Comparison of ENCODE assay signal across 8 cellular contexts in genomic region chr1:204362984-204363334, GRCh38. TPM values are rescaled to one million over a fixed set of nuclear protein-coding genes. Genes with fewer than 3 reads are reported as not detected.
A peak's percentile ranks its signal among the peaks of the same experiment; 100 is the strongest.
DNase-seq lines count a peak whose midpoint lies in the region; ATAC-seq and TF ChIP-seq lines count a peak whose summit lies in the region.

No MANE protein-coding gene starts in this region.

- no peaks in the 10 kb centered on the region for H4K20me1 ChIP-seq in KMS-11 (ENCODE audit: insufficient read depth)

- H3K4me3 Mint-ChIP-seq in naive thymus-derived CD8-positive, alpha-beta T cell, result peak overlapping the region; percentile 61 to 87 (median 78)

- no peak for ATAC-seq in naive thymus-derived CD8-positive, alpha-beta T cell
- ATAC-seq in HG03342 (IDR thresholded peaks at IDR 0.05; ENCODE audit: unreplicated experiment), result no peak
- ATAC-seq in GM21390 (IDR thresholded peaks at IDR 0.05; ENCODE audit: unreplicated experiment), result no peak

- H3K9me3 ChIP-seq in colonic mucosa, result no peaks in the 10 kb centered on the region

- H3K79me2 ChIP-seq in KMS-11 (ENCODE audit: insufficient read depth, low read depth), result no peaks in the 10 kb centered on the region

- H3K36me3 ChIP-seq in KMS-11 (ENCODE audit: insufficient read depth) (no peaks in the 10 kb centered on the region), colonic mucosa (no peaks in the 10 kb centered on the region)

- H3K9ac ChIP-seq in KMS-11 (peak overlapping the region; percentile 31; the same call in 1 of the 2 replicates), colonic mucosa (ENCODE audit: low read depth in 2 of 2, low read length in 2 of 2) (peak overlapping the region; percentile 63 to 76)

- DNase-seq in AG04449 (ENCODE audit: low read depth, low spot score) (no peak), colonic mucosa (no peak), NCI-H2171 (lab: John Stamatoyannopoulos, UW) (no peak)
- DNase-seq in naive thymus-derived CD8-positive, alpha-beta T cell, result no peak
- no peak for DNase-seq in stimulated activated naive CD4-positive, alpha-beta T cell treated with Interleukin-2 at 50 U/mL for 16 hours (lab: John Stamatoyannopoulos, UW)

- H3K27me3 ChIP-seq in KMS-11 (ENCODE audit: insufficient read depth, low read depth), result peaks cover 5% of the 10 kb centered on the region; the same call in 1 of the 2 replicates
- H3K27me3 ChIP-seq in colonic mucosa, result no peaks in the 10 kb centered on the region

- POLR2A ChIA-PET in AG04449 (lab: Yijun Ruan, JAX), result interaction anchor here (2.3 kb wide), 1 partner anchor 148 kb away, joined by 8 read pairs; the partner anchor contains the start of gene GOLT1A
- POLR2A ChIA-PET in naive thymus-derived CD8-positive, alpha-beta T cell (lab: Charles Lee), result interaction anchor here (0.9 to 2.2 kb wide), 2 partner anchors 195 to 200 kb away, joined by 3 to 13 read pairs; no protein-coding TSS in a partner anchor

- H3K4me1 ChIP-seq in KMS-11 (ENCODE audit: low read depth, poor library complexity, severe bottlenecking), result peaks cover 9% of the 10 kb centered on the region
- H3K4me1 ChIP-seq in colonic mucosa, result peaks cover 10% of the 10 kb centered on the region

- H3K36me3 Mint-ChIP-seq in naive thymus-derived CD8-positive, alpha-beta T cell, result no peaks in the 10 kb centered on the region

- H3K27ac ChIP-seq in KMS-11 (no peak overlapping the region), colonic mucosa (peak overlapping the region; percentile 42)

- H3K27ac Mint-ChIP-seq in naive thymus-derived CD8-positive, alpha-beta T cell, result peak overlapping the region in 6 of 10 donors; percentile 45 to 86 (median 74)

- peaks cover 11 to 16% (median 13%) of the 10 kb centered on the region in 4 donors for H3K4me1 Mint-ChIP-seq in naive thymus-derived CD8-positive, alpha-beta T cell

- intact Hi-C loops in colonic mucosa (cut with DNase I), result loop anchor here (5.0 to 10.0 kb wide), 3 partner anchors 34 to 498 kb away; partner anchors contain the start of genes GOLT1A and SNRPE

- H3K27me3 Mint-ChIP-seq in naive thymus-derived CD8-positive, alpha-beta T cell, result peaks cover 0 to 12% (median 10%) of the 10 kb centered on the region in 5 donors

- H2AFZ ChIP-seq in KMS-11 (ENCODE audit: low read depth), result peak overlapping the region; percentile 92

- no peaks in the 10 kb centered on the region for H3K9me3 Mint-ChIP-seq in naive thymus-derived CD8-positive, alpha-beta T cell

- TF ChIP-seq CTCF in AG04449 (IDR thresholded peaks at IDR 0.05; ENCODE audit: insufficient read depth, low read length, missing control alignments) (no peak), KMS-11 (conservative IDR thresholded peaks at IDR 0.05; ENCODE audit: low read depth, low read length) (no peak), colonic mucosa (IDR thresholded peaks at IDR 0.05) (no peak)

- peak overlapping the region; percentile 77 for H3K4me2 ChIP-seq in KMS-11

- CTCF ChIA-PET in AG04449 (lab: Yijun Ruan, JAX), result interaction anchor here (0.6 to 9.5 kb wide), 61 partner anchors 11 to 503 kb away, joined by 3 to 378 read pairs (median 7); partner anchors contain the start of genes ETNK2, GOLT1A, KISS1 and PIK3C2B

- peak overlapping the region; percentile 50 for H3K4me3 ChIP-seq in AG04449 (ENCODE audit: low read depth, low read length)
- H3K4me3 ChIP-seq in KMS-11 (IDR thresholded peaks at IDR 0.05; ENCODE audit: insufficient read depth, low read depth, low read length), result no peak overlapping the region
- peak overlapping the region; percentile 8 for H3K4me3 ChIP-seq in colonic mucosa

RNA-seq across cellular contexts. Expression of gene PLEKHA6, which starts 3.2 kb away (rescaled TPM):
- 100 to 1,000 TPM in 1 of 2 donors, 10 to 100 TPM in 1; 84.5 to 165 TPM for total RNA-seq in colonic mucosa
- 1 to 10 TPM; 1.2 to 2.0 TPM for total RNA-seq in naive thymus-derived CD8-positive, alpha-beta T cell
- polyA plus RNA-seq in naive thymus-derived CD8-positive, alpha-beta T cell, result under 1 TPM in 1 of 3 donors, not detected in 2; 0.02 TPM

RNA-seq across cellular contexts. Expression of gene PPP1R15B, which starts 48.7 kb away (rescaled TPM):
- 10 to 100 TPM; 50.8 to 79.6 TPM for total RNA-seq in colonic mucosa
- total RNA-seq in naive thymus-derived CD8-positive, alpha-beta T cell, result 10 to 100 TPM; 80.7 to 87.3 TPM
- polyA plus RNA-seq in naive thymus-derived CD8-positive, alpha-beta T cell, result 10 to 100 TPM; 14.2 to 20.8 (median 17.7) TPM

Comparison
In these comparisons a context has a peak if more than half of its experiments do, and no peak if none do; other contexts are left out.
1. RNA of gene PLEKHA6, which starts 3.2 kb away (total RNA-seq): 84.5 to 165 TPM in colonic mucosa; 1.2 to 2.0 TPM in naive thymus-derived CD8-positive, alpha-beta T cell; every median in the first group is over 10 times any median in the second.